19 cellular contexts compared by ENCODE assay signal in the genomic region with DNA sequence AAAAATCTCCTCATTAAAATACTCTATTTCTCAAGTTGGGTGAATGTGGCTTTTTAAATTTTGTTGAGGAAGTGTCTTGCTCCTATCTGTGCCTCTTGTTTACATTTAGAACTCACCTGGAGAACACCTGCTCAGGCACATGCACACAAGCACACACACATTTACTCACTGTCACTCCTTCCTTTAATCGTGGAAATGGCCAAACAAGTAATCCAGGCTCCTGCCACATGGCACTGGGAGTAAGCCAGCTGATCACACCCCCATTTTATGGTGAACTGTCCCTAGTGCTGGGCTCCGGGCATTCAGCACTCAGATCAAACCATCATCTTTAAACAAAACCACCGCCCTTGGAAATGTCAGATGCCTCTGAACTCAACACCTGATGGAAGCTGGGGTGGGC.
DNase-seq lines count a peak whose midpoint lies in the region; ATAC-seq lines count a peak whose summit lies in the region.
"Had no signal": no experiment of that assay in that cellular context is flagged by ENCODE, and none has a peak within 500 bp of the region (broad histone marks: within the 10 kb centered on the region; RNA-seq: fewer than 3 reads in every experiment).

No MANE protein-coding gene starts in this region.

- peaks cover 73% of the 10 kb centered on the region for H3K36me3 Mint-ChIP-seq in activated naive CD8-positive, alpha-beta T cell treated with anti-CD3 and anti-CD28 coated beads, Interleukin-2, amount 10 ng/mL, durations not matched to agents 7 days and 5 days

- ATAC-seq in activated naive CD8-positive, alpha-beta T cell treated with anti-CD3 and anti-CD28 coated beads, Interleukin-2, amount 10 ng/mL, durations not matched to agents 7 days and 5 days (ENCODE audit: low read depth): no peak
- ATAC-seq in GM21381 (IDR thresholded peaks at IDR 0.05; ENCODE audit: unreplicated experiment) (no peak), HG02623 (IDR thresholded peaks at IDR 0.05; ENCODE audit: unreplicated experiment) (no peak)
- ATAC-seq: Panc1, SK-N-SH treated with all-trans-retinoic acid at 6 μM for 48 hours had no signal

- H3K4me1 ChIP-seq in mucosa of rectum (ENCODE audit: control insufficient read depth in 2 of 2, insufficient read depth in 2 of 2, low read length in 2 of 2): peaks cover 31 to 54% of the 10 kb centered on the region in 2 donors
- H3K4me1 ChIP-seq: BLaER1 had no signal

- peak overlapping the region; percentile 11 for H3K27ac Mint-ChIP-seq in activated naive CD8-positive, alpha-beta T cell treated with anti-CD3 and anti-CD28 coated beads, Interleukin-2, amount 10 ng/mL, durations not matched to agents 7 days and 5 days
- H3K27ac Mint-ChIP-seq: H9 had no signal

- H3K9ac ChIP-seq in mucosa of rectum (ENCODE audit: low read depth in 1 of 2, low read length in 2 of 2): no peak overlapping the region
- H3K9ac ChIP-seq: BLaER1 had no signal

- no peaks in the 10 kb centered on the region for H3K27me3 ChIP-seq in mucosa of rectum (ENCODE audit: control insufficient read depth in 2 of 2, insufficient read depth in 2 of 2, low read length in 2 of 2)
- H3K27me3 ChIP-seq: BLaER1 had no signal

- H3K4me1 Mint-ChIP-seq in activated naive CD8-positive, alpha-beta T cell treated with anti-CD3 and anti-CD28 coated beads, Interleukin-2, amount 10 ng/mL, durations not matched to agents 7 days and 5 days: peaks cover 54% of the 10 kb centered on the region
- H3K4me1 Mint-ChIP-seq: H9 had no signal

- H3K9me3 ChIP-seq in mucosa of rectum (ENCODE audit: control insufficient read depth in 2 of 2, low read length in 2 of 2): no peaks in the 10 kb centered on the region
- H3K9me3 ChIP-seq: BLaER1 had no signal

- no peak overlapping the region for H3K4me3 Mint-ChIP-seq in activated naive CD8-positive, alpha-beta T cell treated with anti-CD3 and anti-CD28 coated beads, Interleukin-2, amount 10 ng/mL, durations not matched to agents 7 days and 5 days
- H3K4me3 Mint-ChIP-seq: H9 had no signal

- peak; percentile 31 for DNase-seq in DMS153 (lab: John Stamatoyannopoulos, UW)
- no peak for DNase-seq in DMS153 treated with DMSO at 0.1 percent for 48 hours (lab: John Stamatoyannopoulos, UW; ENCODE audit: unreplicated experiment)
- DNase-seq in COLO668 (lab: John Stamatoyannopoulos, UW; ENCODE audit: unreplicated experiment): peak; percentile 34
- no peak for DNase-seq in activated naive CD8-positive, alpha-beta T cell treated with anti-CD3 and anti-CD28 coated beads, Interleukin-2, amount 10 ng/mL, durations not matched to agents 7 days and 5 days
- DNase-seq in effector CD4-positive, alpha-beta T cell: no peak
- DNase-seq: H9, IMR-90, MV-4-11, NCI-H1436 treated with DMSO at 0.1 percent for 48 hours, NCI-H345, NCI-H526 treated with DMSO at 0.1 percent for 48 hours, SHP77 had no signal

- no peak overlapping the region for H3K4me3 ChIP-seq in mucosa of rectum (ENCODE audit: low read length in 2 of 2)
- H3K4me3 ChIP-seq: BLaER1 had no signal

- H3K36me3 ChIP-seq in mucosa of rectum (ENCODE audit: control insufficient read depth in 2 of 2, insufficient read depth in 2 of 2, low read length in 2 of 2): no peaks in the 10 kb centered on the region

- H3K27me3 Mint-ChIP-seq in activated naive CD8-positive, alpha-beta T cell treated with anti-CD3 and anti-CD28 coated beads, Interleukin-2, amount 10 ng/mL, durations not matched to agents 7 days and 5 days: no peaks in the 10 kb centered on the region

- peak overlapping the region; percentile 53 to 90 for H3K27ac ChIP-seq in mucosa of rectum (ENCODE audit: low read depth in 2 of 2, low read length in 2 of 2)
- H3K27ac ChIP-seq: 22Rv1, BLaER1 had no signal

- peaks cover 5% of the 10 kb centered on the region for H3K9me3 Mint-ChIP-seq in activated naive CD8-positive, alpha-beta T cell treated with anti-CD3 and anti-CD28 coated beads, Interleukin-2, amount 10 ng/mL, durations not matched to agents 7 days and 5 days
- H3K9me3 Mint-ChIP-seq: H9 had no signal

- POLR2A ChIA-PET in activated naive CD8-positive, alpha-beta T cell treated with anti-CD3 and anti-CD28 coated beads, Interleukin-2, amount 10 ng/mL, durations not matched to agents 7 days and 5 days (lab: Charles Lee): no interaction called here

Comparison
In these comparisons a context has a peak if more than half of its experiments do, and no peak if none do; other contexts are left out.
1. DNase-seq: peak in DMS153 (single experiment) and COLO668 (single experiment); none in DMS153 treated with DMSO at 0.1 percent for 48 hours (single experiment), activated naive CD8-positive, alpha-beta T cell treated with anti-CD3 and anti-CD28 coated beads, Interleukin-2, amount 10 ng/mL, durations not matched to agents 7 days and 5 days (single experiment) and effector CD4-positive, alpha-beta T cell (single experiment).